In genomic region chr12:124842073-124842749, GRCh38 we compare ENCODE assay signal across 1 cellular context.
TF ChIP-seq lines count a peak whose summit lies in the region.

No MANE protein-coding gene starts in this region.

TF ChIP-seq in K562, 482 proteins besides CTCF, POLR2A, EP300 and RAD21 (continued from another document):
- TF ChIP-seq ZNF507 (tag; conservative IDR thresholded peaks at IDR 0.05) (no peak), ARID2 (IDR thresholded peaks at IDR 0.05) (no peak), POLR2G (IDR thresholded peaks at IDR 0.05; ENCODE audit: low read depth, low read length) (0 out of 2 replicates have a peak, but pooled peaks have one; percentile 13), ZNF707 (CRISPR knock-in tag; conservative IDR thresholded peaks at IDR 0.05) (no peak)
